Comparison of ENCODE assay signal across 10 cellular contexts in genomic region chr13:90188237-90188636, GRCh38.
"Had no signal": no experiment of that assay in that cellular context is flagged by ENCODE, and none has a peak within 500 bp of the region (broad histone marks: within the 10 kb centered on the region; RNA-seq: fewer than 3 reads in every experiment).

No MANE protein-coding gene starts in this region.

- ATAC-seq: GM23338, HCT116 had no signal

- H3K4me3 ChIP-seq: GM23338, HAP-1 had no signal

- DNase-seq: GOT3, H7, H9, HCEC 1CT, HFFc6 had no signal

- H2AFZ ChIP-seq: GM23338 had no signal

- H3K4me1 ChIP-seq: HAP-1 had no signal

- H3K9me3 ChIP-seq: HAP-1 had no signal

- H3K36me3 ChIP-seq: HAP-1 had no signal

- H3K4me2 ChIP-seq: GM23338 had no signal

- FAIRE-seq: H1, H54 had no signal
